ENCODE assay signal across 9 cellular contexts in the genomic region with DNA sequence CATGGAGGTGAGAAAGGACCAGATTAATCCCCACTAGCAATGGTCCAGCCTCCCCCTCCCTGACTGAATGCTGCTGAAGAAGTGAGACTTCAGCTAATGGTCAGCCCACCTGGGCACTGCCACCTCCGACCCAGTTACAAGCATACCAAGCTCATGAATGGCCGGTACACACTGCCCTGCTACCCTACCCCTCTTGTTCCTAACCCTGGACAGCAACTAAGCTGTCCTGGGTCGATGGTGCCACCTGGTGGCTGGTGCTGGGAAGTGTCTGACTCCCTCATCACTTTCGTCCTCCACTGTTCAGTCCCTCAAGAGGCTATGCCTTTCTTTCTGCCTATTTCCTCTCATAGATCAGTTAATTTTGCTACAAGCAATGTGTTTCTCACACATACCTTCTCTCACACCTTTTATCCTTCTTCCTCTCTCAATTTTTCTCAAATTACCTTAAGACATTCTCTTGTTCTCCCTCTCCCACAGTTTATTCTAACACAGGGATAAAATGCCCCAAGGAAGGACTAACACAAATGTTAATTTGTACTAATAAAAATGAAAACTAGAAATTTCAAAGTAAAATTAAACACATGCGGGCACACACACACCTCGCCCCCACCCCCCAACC. TPM values are rescaled to one million over a fixed set of nuclear protein-coding genes. Genes with fewer than 3 reads are reported as not detected.
A peak's percentile ranks its signal among the peaks of the same experiment; 100 is the strongest.
DNase-seq lines count a peak whose midpoint lies in the region; ATAC-seq, FAIRE-seq and TF ChIP-seq lines count a peak whose summit lies in the region.
"Had no signal": no experiment of that assay in that cellular context is flagged by ENCODE, and none has a peak within 500 bp of the region (broad histone marks: within the 10 kb centered on the region; RNA-seq: fewer than 3 reads in every experiment).

No MANE protein-coding gene starts in this region.

- no peak overlapping the region for H3K9ac ChIP-seq in kidney (ENCODE audit: low read length in 2 of 2)
- H3K9ac ChIP-seq in mesenchymal stem cell (ENCODE audit: low read length): no peak overlapping the region
- H3K9ac ChIP-seq: parathyroid adenoma had no signal

- H3K27me3 ChIP-seq in lower lobe of right lung (ENCODE audit: low read depth): peaks cover 49% of the 10 kb centered on the region
- H3K27me3 ChIP-seq in mesenchymal stem cell (ENCODE audit: control insufficient read depth in 1 of 2, insufficient read depth in 1 of 2, low read length in 2 of 2): peaks cover 76 to 92% of the 10 kb centered on the region in 2 experiments

- H3K9me3 ChIP-seq in lower lobe of right lung: peaks cover 6% of the 10 kb centered on the region
- peaks cover 3 to 11% of the 10 kb centered on the region in 2 donors for H3K9me3 ChIP-seq in kidney (ENCODE audit: control insufficient read depth in 1 of 2, low read length in 2 of 2)
- peaks cover 22% of the 10 kb centered on the region for H3K9me3 ChIP-seq in mesenchymal stem cell (ENCODE audit: control insufficient read depth, low read length)

- no peak overlapping the region for H2BK120ac ChIP-seq in mesenchymal stem cell (ENCODE audit: low read depth, low read length)

- H2AK5ac ChIP-seq in mesenchymal stem cell (ENCODE audit: low read length, severe bottlenecking): no peak overlapping the region

- intact Hi-C loops in lower lobe of right lung (cut with DNase I) (no loop called here), kidney (cut with DNase I) (no loop called here)

- no peak overlapping the region for H3K27ac ChIP-seq in lower lobe of right lung
- no peak overlapping the region for H3K27ac ChIP-seq in kidney (ENCODE audit: low read depth in 2 of 2, low read length in 2 of 2)
- H3K27ac ChIP-seq in mesenchymal stem cell (ENCODE audit: low read length, poor library complexity, severe bottlenecking): no peak overlapping the region
- H3K27ac ChIP-seq: parathyroid adenoma had no signal

- H3K23ac ChIP-seq in mesenchymal stem cell (ENCODE audit: low read length in 2 of 2): no peak overlapping the region

- TF ChIP-seq CTCF in lower lobe of right lung (IDR thresholded peaks at IDR 0.05) (peak; percentile 9), kidney (IDR thresholded peaks at IDR 0.05; ENCODE audit: borderline replicate concordance, extremely low read depth, insufficient read depth) (no peak)

- 18% methylated on average over 6 of the region's 6 CpGs for WGBS in mesenchymal stem cell

- no peak overlapping the region for H3K18ac ChIP-seq in mesenchymal stem cell (ENCODE audit: low read depth in 1 of 2, low read length in 2 of 2)

- H2BK15ac ChIP-seq in mesenchymal stem cell (ENCODE audit: low read depth, poor library complexity, severe bottlenecking): no peak overlapping the region

- H3K4me3 ChIP-seq in lower lobe of right lung (no peak overlapping the region), kidney (ENCODE audit: low read length in 2 of 2) (no peak overlapping the region), mesenchymal stem cell (ENCODE audit: insufficient read depth in 1 of 2, low read depth in 1 of 2, low read length in 2 of 2) (no peak overlapping the region)

- no peak overlapping the region for H4K8ac ChIP-seq in mesenchymal stem cell (ENCODE audit: low read length)

- no peak overlapping the region for H3K4me2 ChIP-seq in mesenchymal stem cell (ENCODE audit: low read length, poor library complexity, severe bottlenecking)

- no peak overlapping the region for H2BK12ac ChIP-seq in mesenchymal stem cell (ENCODE audit: low read length in 2 of 2)

- H3K4me1 ChIP-seq in lower lobe of right lung (no peaks in the 10 kb centered on the region), kidney (ENCODE audit: control insufficient read depth in 1 of 2, insufficient read depth in 1 of 2, low read depth in 1 of 2, low read length in 2 of 2) (peaks cover 0 to 2% of the 10 kb centered on the region in 2 donors), mesenchymal stem cell (ENCODE audit: control insufficient read depth, insufficient read depth, low read depth, low read length) (peaks cover 6% of the 10 kb centered on the region)
- H3K4me1 ChIP-seq: parathyroid adenoma had no signal

- ATAC-seq in lower lobe of right lung (no peak), HG03442 (IDR thresholded peaks at IDR 0.05; ENCODE audit: unreplicated experiment) (no peak)

- H3K4ac ChIP-seq in mesenchymal stem cell (ENCODE audit: low read depth in 1 of 2, low read length in 2 of 2): no peak overlapping the region

- H2AFZ ChIP-seq in mesenchymal stem cell (ENCODE audit: low read depth, low read length): no peak overlapping the region
- H2AFZ ChIP-seq: parathyroid adenoma had no signal

- H4K91ac ChIP-seq in mesenchymal stem cell (ENCODE audit: low read length): no peak overlapping the region

- H2BK5ac ChIP-seq in mesenchymal stem cell (ENCODE audit: low read depth, low read length, poor library complexity, severe bottlenecking): no peak overlapping the region

- DNase-seq in EH (ENCODE audit: low read depth) (peak; percentile 18), HTR-8/SVneo (ENCODE audit: insufficient read length, low spot score) (peak; percentile 33), lower lobe of right lung (no peak), kidney (no peak), cerebellar nuclear complex (lab: John Stamatoyannopoulos, UW) (no peak), mesenchymal stem cell (no peak)
- DNase-seq in activated T-cell treated with anti-CD3 and anti-CD28 coated beads, Interleukin-2, amount 50 U/mL, for 48 hours: peak; percentile 68 to 76

- H3K36me3 ChIP-seq in lower lobe of right lung (no peaks in the 10 kb centered on the region), kidney (ENCODE audit: control insufficient read depth in 1 of 2, insufficient read depth in 2 of 2, low read length in 2 of 2) (no peaks in the 10 kb centered on the region), mesenchymal stem cell (ENCODE audit: control insufficient read depth in 1 of 2, insufficient read depth in 2 of 2, low read depth in 1 of 2, low read length in 2 of 2) (no peaks in the 10 kb centered on the region)

- peak; percentile 51 for FAIRE-seq in HTR-8/SVneo (lab: Jason Lieb, UNC)
- no peak for FAIRE-seq in kidney (lab: Jason Lieb, UNC)

- no peak overlapping the region for H3K14ac ChIP-seq in mesenchymal stem cell (ENCODE audit: low read length in 2 of 2)

- H3K79me1 ChIP-seq in mesenchymal stem cell (replicated peaks; ENCODE audit: low read length, poor library complexity, severe bottlenecking): no peaks in the 10 kb centered on the region

RNA-seq across cellular contexts. Expression of a gene that starts 42.4 kb away (rescaled TPM):
- total RNA-seq in lower lobe of right lung (0.18 TPM), kidney (2.7 TPM)
- not detected for polyA plus RNA-seq in kidney (ENCODE audit: insufficient read depth, low read depth, low replicate concordance)
- not detected for polyA plus RNA-seq in mesenchymal stem cell (2013, experiment 1 of 2)
- not detected for polyA plus RNA-seq in mesenchymal stem cell (2013, experiment 2 of 2)

Comparison
In these comparisons a context has a peak if more than half of its experiments do, and no peak if none do; other contexts are left out.
1. DNase-seq: peak in EH (single experiment), HTR-8/SVneo (single experiment) and activated T-cell treated with anti-CD3 and anti-CD28 coated beads, Interleukin-2, amount 50 U/mL, for 48 hours (2 of 2); none in lower lobe of right lung (single experiment), kidney (single experiment), cerebellar nuclear complex (0 of 2) and mesenchymal stem cell (single experiment).